Comparison of ENCODE assay signal across 1 cellular context in the genomic region with DNA sequence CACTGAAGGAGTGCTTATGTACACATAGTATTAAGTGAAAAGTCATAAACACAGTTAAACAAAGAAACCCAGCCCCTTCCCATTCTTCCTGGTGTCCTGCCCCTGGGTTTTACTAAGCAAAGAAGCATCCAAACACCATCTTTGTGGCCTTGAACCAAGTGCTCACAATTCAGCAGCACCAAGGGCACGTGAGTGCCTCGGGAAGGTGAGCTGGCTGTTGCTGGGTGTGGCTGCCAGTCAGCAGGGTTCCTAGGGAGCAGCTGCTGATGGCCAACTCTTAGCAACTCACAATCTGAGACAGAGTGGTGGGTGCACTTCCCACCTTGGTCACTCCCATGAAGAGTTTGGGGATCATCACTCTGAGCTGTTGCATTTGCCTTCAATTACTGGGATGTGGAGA.
A peak's percentile ranks its signal among the peaks of the same experiment; 100 is the strongest.
TF ChIP-seq lines count a peak whose summit lies in the region.

No MANE protein-coding gene starts in this region.

TF ChIP-seq in IMR-90, 13 proteins besides CTCF, POLR2A, EP300 and RAD21:
- TF ChIP-seq MXI1 (IDR thresholded peaks at IDR 0.05; ENCODE audit: borderline replicate concordance, low read depth, low read length) = no peak
- peak; percentile 32; the same call in 1 of the 2 replicates for TF ChIP-seq BHLHE40 (IDR thresholded peaks at IDR 0.05; ENCODE audit: low read depth, low read length)
- TF ChIP-seq MAZ (IDR thresholded peaks at IDR 0.05; ENCODE audit: borderline replicate concordance, low read depth, low read length) = no peak
- no peak for TF ChIP-seq CEBPB (IDR thresholded peaks at IDR 0.05; ENCODE audit: low read depth, low read length)
- no peak for TF ChIP-seq RFX5 (IDR thresholded peaks at IDR 0.05; ENCODE audit: low read depth, low read length)
- TF ChIP-seq CHD1 (IDR thresholded peaks at IDR 0.05; ENCODE audit: low read depth, low read length) = no peak
- TF ChIP-seq NFE2L2 (IDR thresholded peaks at IDR 0.05; ENCODE audit: low read depth, low read length) = no peak
- no peak for TF ChIP-seq SMC3 (IDR thresholded peaks at IDR 0.05; ENCODE audit: low read depth, low read length)
- TF ChIP-seq, protein P1, sequence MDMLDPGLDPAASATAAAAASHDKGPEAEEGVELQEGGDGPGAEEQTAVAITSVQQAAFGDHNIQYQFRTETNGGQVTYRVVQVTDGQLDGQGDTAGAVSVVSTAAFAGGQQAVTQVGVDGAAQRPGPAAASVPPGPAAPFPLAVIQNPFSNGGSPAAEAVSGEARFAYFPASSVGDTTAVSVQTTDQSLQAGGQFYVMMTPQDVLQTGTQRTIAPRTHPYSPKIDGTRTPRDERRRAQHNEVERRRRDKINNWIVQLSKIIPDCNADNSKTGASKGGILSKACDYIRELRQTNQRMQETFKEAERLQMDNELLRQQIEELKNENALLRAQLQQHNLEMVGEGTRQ (IDR thresholded peaks at IDR 0.05; ENCODE audit: low read depth, low read length) = no peak
